ENCODE assay signal across 17 cellular contexts in genomic region chrX:39931554-39932282, GRCh38.
"Had no signal": no experiment of that assay in that cellular context is flagged by ENCODE, and none has a peak within 500 bp of the region (broad histone marks: within the 10 kb centered on the region; RNA-seq: fewer than 3 reads in every experiment).

No MANE protein-coding gene starts in this region.

- H3K27ac ChIP-seq: brain microvascular endothelial cell, epithelial cell of prostate, foreskin keratinocyte, vagina had no signal

- H3K9me3 Mint-ChIP-seq: activated CD4-positive, alpha-beta T cell treated with anti-CD3 and anti-CD28 coated beads, Interleukin-2, amount 10 ng/mL, durations not matched to agents 7 days and 5 days; activated naive CD8-positive, alpha-beta T cell treated with anti-CD3 and anti-CD28 coated beads for 36 hours; central memory CD8-positive, alpha-beta T cell had no signal

- H3K4me3 ChIP-seq: lung, thyroid gland, vagina had no signal

- H3K9me3 ChIP-seq: thyroid gland, vagina had no signal

- H3K4me1 Mint-ChIP-seq: central memory CD8-positive, alpha-beta T cell had no signal

- H3K4me3 Mint-ChIP-seq: activated CD4-positive, alpha-beta T cell treated with anti-CD3 and anti-CD28 coated beads, Interleukin-2, amount 10 ng/mL, durations not matched to agents 7 days and 5 days; activated naive CD8-positive, alpha-beta T cell treated with anti-CD3 and anti-CD28 coated beads for 36 hours; central memory CD8-positive, alpha-beta T cell had no signal

- H3K27me3 Mint-ChIP-seq: activated CD4-positive, alpha-beta T cell treated with anti-CD3 and anti-CD28 coated beads, Interleukin-2, amount 10 ng/mL, durations not matched to agents 7 days and 5 days; activated naive CD8-positive, alpha-beta T cell treated with anti-CD3 and anti-CD28 coated beads for 36 hours; central memory CD8-positive, alpha-beta T cell had no signal

- H3K36me3 Mint-ChIP-seq: activated naive CD8-positive, alpha-beta T cell treated with anti-CD3 and anti-CD28 coated beads for 36 hours had no signal

- H3K4me1 ChIP-seq: foreskin keratinocyte, thyroid gland, vagina had no signal

- H3K27ac Mint-ChIP-seq: activated CD4-positive, alpha-beta T cell treated with anti-CD3 and anti-CD28 coated beads, Interleukin-2, amount 10 ng/mL, durations not matched to agents 7 days and 5 days; activated naive CD8-positive, alpha-beta T cell treated with anti-CD3 and anti-CD28 coated beads for 36 hours had no signal

- H3K27me3 ChIP-seq: brain microvascular endothelial cell, foreskin keratinocyte, thyroid gland, vagina had no signal

- H3K36me3 ChIP-seq: brain microvascular endothelial cell, thyroid gland, vagina had no signal

- DNase-seq: activated CD4-positive, alpha-beta T cell treated with anti-CD3 and anti-CD28 coated beads, Interleukin-2, amount 10 ng/mL, durations not matched to agents 7 days and 5 days; activated CD8-positive, alpha-beta memory T cell treated with anti-CD3 and anti-CD28 coated beads for 24 hours; activated naive CD8-positive, alpha-beta T cell treated with anti-CD3 and anti-CD28 coated beads for 36 hours; brain microvascular endothelial cell; cortex of kidney; effector memory CD4-positive, alpha-beta T cell; foreskin keratinocyte; glutamatergic neuron; left cardiac atrium; midbrain; stimulated activated CD4-positive, alpha-beta T cell treated with anti-CD3 and anti-CD28 coated beads, Interleukin-12 subunit alpha, Interleukin-12 subunit beta, amount 100 ng/mL, for 4 hours; stimulated activated CD4-positive, alpha-beta T cell treated with anti-CD3 and anti-CD28 coated beads, Interleukin-2, amount 100 ng/mL, for 24 hours; thyroid gland had no signal
